13 cellular contexts compared by ENCODE assay signal in genomic region chr2:190060626-190061025, GRCh38. TPM values are rescaled to one million over a fixed set of nuclear protein-coding genes. Genes with fewer than 3 reads are reported as not detected.
A peak's percentile ranks its signal among the peaks of the same experiment; 100 is the strongest.
DNase-seq lines count a peak whose midpoint lies in the region; TF ChIP-seq lines count a peak whose summit lies in the region.
"Had no signal": no experiment of that assay in that cellular context is flagged by ENCODE, and none has a peak within 500 bp of the region (broad histone marks: within the 10 kb centered on the region; RNA-seq: fewer than 3 reads in every experiment).

No MANE protein-coding gene starts in this region.

- peak overlapping the region; percentile 61 to 92 (median 67) for H3K4me3 Mint-ChIP-seq in nephron
- H3K4me3 Mint-ChIP-seq: B cell; CD4-positive, alpha-beta T cell had no signal

- no peak overlapping the region for H3K4me2 ChIP-seq in GM23248 (ENCODE audit: unreplicated experiment)
- peak overlapping the region; percentile 71 for H3K4me2 ChIP-seq in skeletal muscle satellite cell (ENCODE audit: low read length)

- H3K27me3 ChIP-seq in GM23248 (replicated peaks; ENCODE audit: insufficient read depth) (no peaks in the 10 kb centered on the region), SJCRH30 (no peaks in the 10 kb centered on the region), skeletal muscle satellite cell (ENCODE audit: control insufficient read depth, insufficient read depth, low read length) (no peaks in the 10 kb centered on the region)

- no peaks in the 10 kb centered on the region for H3K9me3 Mint-ChIP-seq in nephron
- H3K9me3 Mint-ChIP-seq: CD4-positive, alpha-beta T cell had no signal

- no peaks in the 10 kb centered on the region for H3K9me2 ChIP-seq in GM23248 (ENCODE audit: insufficient read depth)

- no peaks in the 10 kb centered on the region for H3K36me3 ChIP-seq in GM23248 (ENCODE audit: low read depth)
- H3K36me3 ChIP-seq in SJCRH30, result peaks cover 41% of the 10 kb centered on the region
- H3K36me3 ChIP-seq in skeletal muscle satellite cell (ENCODE audit: insufficient read depth, low read length), result no peaks in the 10 kb centered on the region

- H3F3A ChIP-seq in GM23248 (ENCODE audit: insufficient read depth), result no peaks in the 10 kb centered on the region

- H4K20me1 ChIP-seq in GM23248 (ENCODE audit: insufficient read depth), result no peaks in the 10 kb centered on the region

- in situ Hi-C loops in GM23248 (cut with MboI), result no loop called here

- no peaks in the 10 kb centered on the region for H3K79me2 ChIP-seq in GM23248 (ENCODE audit: insufficient read depth)

- DNase-seq in GM23248 (no peak), SJCRH30 (peak; percentile 90 to 98), NCI-H2029 (lab: John Stamatoyannopoulos, UW) (no peak), NCI-H2196 treated with DMSO at 0.1 percent for 48 hours (lab: John Stamatoyannopoulos, UW; ENCODE audit: unreplicated experiment) (no peak), NK-92 (lab: John Stamatoyannopoulos, UW; ENCODE audit: unreplicated experiment) (no peak)
- DNase-seq: C1 segment of cervical spinal cord; CD4-positive, alpha-beta T cell; DMS79 treated with DMSO at 0.1 percent for 48 hours; EL had no signal

- H3K9me3 ChIP-seq in GM23248 (ENCODE audit: low read depth) (no peaks in the 10 kb centered on the region), SJCRH30 (replicated peaks) (no peaks in the 10 kb centered on the region; the same call in none of the 2 replicates), skeletal muscle satellite cell (replicated peaks; ENCODE audit: low read length) (no peaks in the 10 kb centered on the region)

- H3K4me3 ChIP-seq in GM23248, result no peak overlapping the region
- peak overlapping the region; percentile 59 for H3K4me3 ChIP-seq in SJCRH30
- H3K4me3 ChIP-seq in skeletal muscle satellite cell (ENCODE audit: low read length), result peak overlapping the region; percentile 61

- H3K27ac Mint-ChIP-seq in nephron, result peak overlapping the region; percentile 20 to 48 (median 23)
- H3K27ac Mint-ChIP-seq: B cell; CD4-positive, alpha-beta T cell had no signal

- WGBS in GM23248 (ENCODE audit: low coverage in 1 of 2, low lambda C conversion rate in 2 of 2, missing lambda C conversion rate in 2 of 2), 2 experiments, result 76% methylated on average over 2 of the region's 2 CpGs

- H3K27ac ChIP-seq in GM23248, result no peak overlapping the region
- H3K27ac ChIP-seq in SJCRH30, result peak overlapping the region; percentile 90
- H3K27ac ChIP-seq: HL-60 had no signal

- no peaks in the 10 kb centered on the region for H3K4me1 ChIP-seq in GM23248 (ENCODE audit: insufficient read depth)
- H3K4me1 ChIP-seq in SJCRH30, result peaks cover 39% of the 10 kb centered on the region
- H3K4me1 ChIP-seq in skeletal muscle satellite cell (ENCODE audit: control insufficient read depth, insufficient read depth, low read length), result peaks cover 4% of the 10 kb centered on the region

- no peaks in the 10 kb centered on the region for H3K36me3 Mint-ChIP-seq in nephron (ENCODE audit: low read depth)

- peaks cover 19% of the 10 kb centered on the region for H3K4me1 Mint-ChIP-seq in nephron
- H3K4me1 Mint-ChIP-seq: B cell had no signal

- H2AFZ ChIP-seq in GM23248, result peak overlapping the region; percentile 47; the same call in 1 of the 2 replicates

- TF ChIP-seq CTCF in nephron (IDR thresholded peaks at IDR 0.05; ENCODE audit: unreplicated experiment in 3 of 3), result no peak

- H3K9ac ChIP-seq in GM23248 (no peak overlapping the region), skeletal muscle satellite cell (ENCODE audit: low read depth, low read length) (peak overlapping the region; percentile 45)

- no peaks in the 10 kb centered on the region for H3K27me3 Mint-ChIP-seq in nephron (ENCODE audit: low read depth)
- H3K27me3 Mint-ChIP-seq: B cell; CD4-positive, alpha-beta T cell had no signal

RNA-seq across cellular contexts. Expression of gene MSTN, which starts 1.9 kb away (rescaled TPM):
- total RNA-seq in GM23248 (2014; rRNA removed; shearing (Covaris generic)), result 0.11 and 0.51 TPM in 2 replicates
- polyA plus RNA-seq in GM23248 (2016; fragmentation: Nextera tagmentation; extraction: Ambion mirVana), result 0.09 and 0.16 TPM in 2 replicates
- 93.4 and 102 TPM in 2 replicates for total RNA-seq in SJCRH30 (2014; rRNA removed; shearing (Covaris generic))
- 0.22 and 0.25 TPM in 2 replicates for total RNA-seq in skeletal muscle satellite cell (2012; rRNA removed)
- total RNA-seq: B cell; CD4-positive, alpha-beta T cell had no signal

Comparison
In these comparisons a context has a peak if more than half of its experiments do, and no peak if none do; other contexts are left out.
1. DNase-seq: peak in SJCRH30 (2 of 2); none in GM23248 (single experiment), NCI-H2029 (single experiment), NCI-H2196 treated with DMSO at 0.1 percent for 48 hours (single experiment) and NK-92 (single experiment).
2. RNA of gene MSTN, which starts 1.9 kb away (total RNA-seq): 93.4 to 102 TPM in SJCRH30; 0.11 to 0.51 TPM in GM23248; every median in the first group is over 10 times any median in the second.